ENCODE assay signal across 15 cellular contexts in the genomic region with DNA sequence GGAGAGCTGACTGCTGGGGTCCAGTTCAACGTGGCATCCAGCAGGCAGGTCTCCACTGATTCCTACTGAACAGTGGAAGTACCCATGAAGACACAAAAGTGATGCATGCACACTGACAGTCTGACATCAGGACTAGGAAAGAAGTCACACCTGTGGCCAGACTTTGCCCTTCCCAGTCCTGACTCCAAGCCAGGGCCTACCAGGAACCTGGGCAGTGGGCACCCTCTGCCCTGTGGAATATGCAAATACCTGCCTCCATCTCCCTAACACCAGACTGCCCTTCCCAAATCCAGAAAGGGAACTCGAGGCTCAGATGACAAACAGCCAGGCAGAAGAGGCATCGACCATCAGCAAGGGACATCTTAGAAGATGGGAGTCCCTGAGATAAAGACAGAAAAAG. TPM values are rescaled to one million over a fixed set of nuclear protein-coding genes. Genes with fewer than 3 reads are reported as not detected.
DNase-seq lines count a peak whose midpoint lies in the region; ATAC-seq, FAIRE-seq and TF ChIP-seq lines count a peak whose summit lies in the region.
"Had no signal": no experiment of that assay in that cellular context is flagged by ENCODE, and none has a peak within 500 bp of the region (broad histone marks: within the 10 kb centered on the region; RNA-seq: fewer than 3 reads in every experiment).

No MANE protein-coding gene starts in this region.

- H3K36me3 Mint-ChIP-seq in stimulated activated naive B cell treated with anti-CD40 and anti-IgM and Interleukin-4, amounts not matched to agents 10 μg/mL and 1 μg/mL and 100 μg/mL, for 72 hours = peaks cover 24 to 52% of the 10 kb centered on the region in 2 donors

- H3K9me3 ChIP-seq in adipocyte (ENCODE audit: control insufficient read depth, low read length) (no peaks in the 10 kb centered on the region), gastroesophageal sphincter (no peaks in the 10 kb centered on the region)
- H3K9me3 ChIP-seq: colonic mucosa had no signal

- peaks cover 0 to 5% of the 10 kb centered on the region in 2 donors for H3K9me3 Mint-ChIP-seq in stimulated activated naive B cell treated with anti-CD40 and anti-IgM and Interleukin-4, amounts not matched to agents 10 μg/mL and 1 μg/mL and 100 μg/mL, for 72 hours
- H3K9me3 Mint-ChIP-seq: natural killer cell treated with Interleukin-12 subunit alpha and Interleukin-12 subunit beta and Interleukin-15 and Interleukin-18, amount 100 ng/mL, for 72 hours had no signal

- H3K4me3 Mint-ChIP-seq in stimulated activated naive B cell treated with anti-CD40 and anti-IgM and Interleukin-4, amounts not matched to agents 10 μg/mL and 1 μg/mL and 100 μg/mL, for 72 hours = no peak overlapping the region
- H3K4me3 Mint-ChIP-seq: natural killer cell treated with Interleukin-12 subunit alpha and Interleukin-12 subunit beta and Interleukin-15 and Interleukin-18, amount 100 ng/mL, for 72 hours had no signal

- H3K4me1 Mint-ChIP-seq in stimulated activated naive B cell treated with anti-CD40 and anti-IgM and Interleukin-4, amounts not matched to agents 10 μg/mL and 1 μg/mL and 100 μg/mL, for 72 hours = peaks cover 37 to 54% of the 10 kb centered on the region in 2 donors

- H3K4me1 ChIP-seq in adipocyte (ENCODE audit: control insufficient read depth, insufficient read depth, low read length) (peaks cover 27% of the 10 kb centered on the region), gastroesophageal sphincter (peaks cover 0 to 43% (median 8%) of the 10 kb centered on the region in 3 donors)
- H3K4me1 ChIP-seq: colonic mucosa had no signal

- H3K27ac Mint-ChIP-seq in stimulated activated naive B cell treated with anti-CD40 and anti-IgM and Interleukin-4, amounts not matched to agents 10 μg/mL and 1 μg/mL and 100 μg/mL, for 72 hours = peak overlapping the region; percentile 44
- H3K27ac Mint-ChIP-seq: activated naive CD8-positive, alpha-beta T cell had no signal

- WGBS in gastroesophageal sphincter (ENCODE audit: low coverage in 1 of 2), 2 donors = 43 to 82% methylated on average over 1 to 3 of the region's 3 CpGs

- TF ChIP-seq EP300 in gastroesophageal sphincter (IDR thresholded peaks at IDR 0.05) = no peak

- DNase-seq in GM12891 (ENCODE audit: insufficient read length, low spot score) (no peak), adipocyte (ENCODE audit: low read depth) (no peak), H4 (ENCODE audit: low spot score) (no peak), SKM-1 (lab: John Stamatoyannopoulos, UW; ENCODE audit: unreplicated experiment) (no peak), NCI-H2029 treated with DMSO at 0.1 percent for 48 hours (lab: John Stamatoyannopoulos, UW) (no peak)
- no peak for DNase-seq in stimulated activated naive B cell treated with anti-CD40 and anti-IgM and Interleukin-4, amounts not matched to agents 10 μg/mL and 1 μg/mL and 100 μg/mL, for 72 hours
- DNase-seq: DMS79, NCI-H1436, NCI-H446 had no signal

- H3K36me3 ChIP-seq in adipocyte (ENCODE audit: control insufficient read depth, insufficient read depth, low read length, severe bottlenecking) = no peaks in the 10 kb centered on the region
- H3K36me3 ChIP-seq in gastroesophageal sphincter = no peaks in the 10 kb centered on the region
- H3K36me3 ChIP-seq: colonic mucosa had no signal

- ATAC-seq in gastroesophageal sphincter (no peak), HG02571 (IDR thresholded peaks at IDR 0.05; ENCODE audit: unreplicated experiment) (no peak)
- ATAC-seq in stimulated activated naive B cell treated with anti-CD40 and anti-IgM and Interleukin-4, amounts not matched to agents 10 μg/mL and 1 μg/mL and 100 μg/mL, for 72 hours (replicated peaks) = no peak
- ATAC-seq: natural killer cell treated with Interleukin-12 subunit alpha and Interleukin-12 subunit beta and Interleukin-15 and Interleukin-18, amount 100 ng/mL, for 72 hours had no signal

- TF ChIP-seq POLR2A in GM12891 (IDR thresholded peaks at IDR 0.05; ENCODE audit: low read depth, low read length) = no peak
- TF ChIP-seq POLR2A in gastroesophageal sphincter (IDR thresholded peaks at IDR 0.05) = no peak

- FAIRE-seq in GM12891 (lab: Jason Lieb, UNC) = peak; percentile 55

- H3K9ac ChIP-seq in adipocyte (ENCODE audit: low read length) = peak overlapping the region; percentile 77
- H3K9ac ChIP-seq: KMS-11 had no signal

- no peaks in the 10 kb centered on the region for H3K27me3 ChIP-seq in adipocyte (replicated peaks; ENCODE audit: control insufficient read depth, insufficient read depth, low read length)
- H3K27me3 ChIP-seq in gastroesophageal sphincter = no peaks in the 10 kb centered on the region
- H3K27me3 ChIP-seq: colonic mucosa had no signal

- H3K4me3 ChIP-seq in adipocyte (ENCODE audit: low read length) (no peak overlapping the region), gastroesophageal sphincter (no peak overlapping the region)
- H3K4me3 ChIP-seq: colonic mucosa had no signal

- no peak for TF ChIP-seq CTCF in gastroesophageal sphincter (IDR thresholded peaks at IDR 0.05)

- peak overlapping the region in 3 of 4 donors; percentile 27 to 75 (median 53) for H3K27ac ChIP-seq in gastroesophageal sphincter
- H3K27ac ChIP-seq: KMS-11 had no signal

- H3K27me3 Mint-ChIP-seq in stimulated activated naive B cell treated with anti-CD40 and anti-IgM and Interleukin-4, amounts not matched to agents 10 μg/mL and 1 μg/mL and 100 μg/mL, for 72 hours = no peaks in the 10 kb centered on the region
- H3K27me3 Mint-ChIP-seq: activated naive CD8-positive, alpha-beta T cell; natural killer cell treated with Interleukin-12 subunit alpha and Interleukin-12 subunit beta and Interleukin-15 and Interleukin-18, amount 100 ng/mL, for 72 hours had no signal

TF ChIP-seq in GM12891, 5 proteins besides CTCF, POLR2A, EP300 and RAD21:
- TF ChIP-seq POLR2AphosphoS5 (IDR thresholded peaks at IDR 0.05; ENCODE audit: low read depth, low read length) (no peak), TAF1 (IDR thresholded peaks at IDR 0.05; ENCODE audit: low read depth, low read length) (no peak), SPI1 (IDR thresholded peaks at IDR 0.05; ENCODE audit: low read depth, low read length) (no peak), PAX5 (IDR thresholded peaks at IDR 0.05; ENCODE audit: insufficient read depth, low read length, severe bottlenecking) (no peak)
TF ChIP-seq in GM12891: peak in this region for 0.

RNA-seq across cellular contexts. Expression of a gene that starts 50.9 kb away (rescaled TPM):
- 9.8 TPM for polyA plus RNA-seq in GM12891 (2012; ENCODE audit: low read depth, missing spikeins)
- total RNA-seq in gastroesophageal sphincter = 10 to 100 TPM; 11.5 to 19.1 (median 15.1) TPM
- 12.6 and 12.7 TPM in 2 replicates for total RNA-seq in H4 (2014; rRNA removed; shearing (Covaris generic))
